In genomic region chr2:240559271-240559670, GRCh38 we compare ENCODE assay signal across 2 cellular contexts.
TF ChIP-seq lines count a peak whose summit lies in the region.

No MANE protein-coding gene starts in this region.

TF ChIP-seq in SK-N-SH, 30 proteins besides CTCF, POLR2A, EP300 and RAD21:
- TF ChIP-seq REST (IDR thresholded peaks at IDR 0.05; ENCODE audit: low read depth, low read length): no peak
- no peak for TF ChIP-seq YY1 (IDR thresholded peaks at IDR 0.05; ENCODE audit: low read depth)
- TF ChIP-seq TAF1 (IDR thresholded peaks at IDR 0.05; ENCODE audit: borderline replicate concordance, low read depth, low read length): no peak
- TF ChIP-seq PBX3 (IDR thresholded peaks at IDR 0.05): no peak

TF ChIP-seq in SK-N-SH treated with all-trans-retinoic acid at 6 μM for 48 hours, 23 proteins besides CTCF, POLR2A, EP300 and RAD21:
- TF ChIP-seq SNAI2 (CRISPR knock-in tag; IDR thresholded peaks at IDR 0.05): no peak
- TF ChIP-seq TOX (CRISPR knock-in tag; IDR thresholded peaks at IDR 0.05; ENCODE audit: borderline replicate concordance): no peak
- TF ChIP-seq ARNTL (CRISPR knock-in tag; IDR thresholded peaks at IDR 0.05; ENCODE audit: borderline replicate concordance, low read depth): no peak
- no peak for TF ChIP-seq ZC3H10 (CRISPR knock-in tag; IDR thresholded peaks at IDR 0.05)
- TF ChIP-seq CSDC2 (CRISPR knock-in tag; IDR thresholded peaks at IDR 0.05): no peak
